ENCODE assay signal across 15 cellular contexts in the genomic region with DNA sequence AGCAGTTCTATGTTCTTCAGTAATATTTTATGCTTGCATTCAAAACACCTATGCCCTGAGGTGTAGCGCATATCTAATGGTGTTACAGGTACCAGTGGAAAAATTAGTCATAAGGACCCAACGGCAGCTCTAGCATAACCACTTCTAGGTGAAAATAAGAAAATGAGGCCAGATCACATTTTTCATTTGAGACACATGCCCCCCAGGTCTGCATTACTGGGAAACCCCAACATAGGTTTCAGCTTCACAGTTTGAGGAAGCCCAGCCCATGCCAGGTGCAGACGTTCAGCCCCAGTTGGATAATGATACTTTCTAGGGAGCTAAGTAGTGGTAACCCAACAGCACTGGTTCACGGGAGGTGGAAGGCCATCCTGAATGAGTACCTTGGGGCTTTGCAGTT.
DNase-seq lines count a peak whose midpoint lies in the region; ATAC-seq lines count a peak whose summit lies in the region.
"Had no signal": no experiment of that assay in that cellular context is flagged by ENCODE, and none has a peak within 500 bp of the region (broad histone marks: within the 10 kb centered on the region; RNA-seq: fewer than 3 reads in every experiment).

No MANE protein-coding gene starts in this region.

- no peaks in the 10 kb centered on the region for H3K4me1 Mint-ChIP-seq in activated T-helper 17 cell treated with anti-CD3 and anti-CD28 coated beads, Interleukin-2, amount 50 U/mL, for 72 hours

- no peaks in the 10 kb centered on the region for H3K36me3 Mint-ChIP-seq in activated T-helper 17 cell treated with anti-CD3 and anti-CD28 coated beads, Interleukin-2, amount 50 U/mL, for 72 hours (ENCODE audit: low read depth)
- H3K36me3 Mint-ChIP-seq: activated CD4-positive, alpha-beta memory T cell treated with anti-CD3 and anti-CD28 coated beads for 36 hours had no signal

- ATAC-seq in GM18508 (IDR thresholded peaks at IDR 0.05; ENCODE audit: insufficient read depth, unreplicated experiment), result peak; percentile 52
- peak; percentile 64 for ATAC-seq in GM19463 (IDR thresholded peaks at IDR 0.05; ENCODE audit: unreplicated experiment)
- ATAC-seq in HG02938 (IDR thresholded peaks at IDR 0.05; ENCODE audit: unreplicated experiment), result peak; percentile 52
- ATAC-seq in activated T-helper 17 cell treated with anti-CD3 and anti-CD28 coated beads, Interleukin-2, amount 50 U/mL, for 72 hours (replicated peaks), result peak; percentile 51
- ATAC-seq: psoas muscle had no signal

- no peak overlapping the region for H3K4me3 Mint-ChIP-seq in activated T-helper 17 cell treated with anti-CD3 and anti-CD28 coated beads, Interleukin-2, amount 50 U/mL, for 72 hours
- H3K4me3 Mint-ChIP-seq: activated CD4-positive, alpha-beta memory T cell treated with anti-CD3 and anti-CD28 coated beads for 36 hours; dendritic cell treated with granulocyte-macrophage colony-stimulating factor and Interleukin-4, amounts not matched to agents 40 ng/mL and 50 ng/mL, for 4 days; stimulated activated naive CD8-positive, alpha-beta T cell treated with anti-CD3 and anti-CD28 coated beads, Interleukin-15, Interleukin-2, amounts not matched to agents 100 ng/mL and 50 ng/mL, for 24 hours had no signal

- H3K9me3 Mint-ChIP-seq in activated T-helper 17 cell treated with anti-CD3 and anti-CD28 coated beads, Interleukin-2, amount 50 U/mL, for 72 hours, result no peaks in the 10 kb centered on the region
- H3K9me3 Mint-ChIP-seq: activated CD4-positive, alpha-beta memory T cell treated with anti-CD3 and anti-CD28 coated beads for 36 hours; dendritic cell treated with granulocyte-macrophage colony-stimulating factor and Interleukin-4, amounts not matched to agents 40 ng/mL and 50 ng/mL, for 4 days; stimulated activated naive CD8-positive, alpha-beta T cell treated with anti-CD3 and anti-CD28 coated beads, Interleukin-15, Interleukin-2, amounts not matched to agents 100 ng/mL and 50 ng/mL, for 24 hours had no signal

- H3K27me3 Mint-ChIP-seq in activated T-helper 17 cell treated with anti-CD3 and anti-CD28 coated beads, Interleukin-2, amount 50 U/mL, for 72 hours, result peaks cover 23% of the 10 kb centered on the region
- H3K27me3 Mint-ChIP-seq: dendritic cell treated with granulocyte-macrophage colony-stimulating factor and Interleukin-4, amounts not matched to agents 40 ng/mL and 50 ng/mL, for 4 days had no signal

- DNase-seq in hippocampal formation (lab: John Stamatoyannopoulos, UW), result no peak
- no peak for DNase-seq in HuH-7 (ENCODE audit: low spot score)
- DNase-seq in activated CD4-positive, alpha-beta T cell treated with anti-CD3 and anti-CD28 coated beads, Interleukin-2, amount 50 U/mL, for 1 hour, result no peak
- no peak for DNase-seq in NCI-H187 (lab: John Stamatoyannopoulos, UW)
- DNase-seq: activated CD4-positive, alpha-beta memory T cell treated with anti-CD3 and anti-CD28 coated beads for 36 hours; GDM1; psoas muscle; stimulated activated CD4-positive, alpha-beta T cell treated with anti-CD3 and anti-CD28 coated beads, Interleukin-1b, Interleukin-23, amount 100 ng/mL, for 48 hours; T-helper 1 cell had no signal

- H3K27ac Mint-ChIP-seq in activated T-helper 17 cell treated with anti-CD3 and anti-CD28 coated beads, Interleukin-2, amount 50 U/mL, for 72 hours, result no peak overlapping the region
- H3K27ac Mint-ChIP-seq: activated CD4-positive, alpha-beta memory T cell treated with anti-CD3 and anti-CD28 coated beads for 36 hours; dendritic cell treated with granulocyte-macrophage colony-stimulating factor and Interleukin-4, amounts not matched to agents 40 ng/mL and 50 ng/mL, for 4 days; stimulated activated naive CD8-positive, alpha-beta T cell treated with anti-CD3 and anti-CD28 coated beads, Interleukin-15, Interleukin-2, amounts not matched to agents 100 ng/mL and 50 ng/mL, for 24 hours had no signal
